ENCODE assay signal across 1 cellular context in genomic region chr11:61814242-61814957, GRCh38.
TF ChIP-seq lines count a peak whose summit lies in the region.

No MANE protein-coding gene starts in this region.

TF ChIP-seq in GM12878, 131 proteins besides CTCF, POLR2A, EP300 and RAD21:
- TF ChIP-seq ZBTB33 (IDR thresholded peaks at IDR 0.05): peak; percentile 61; the same call in 1 of the 2 replicates
- TF ChIP-seq MYC (IDR thresholded peaks at IDR 0.05; ENCODE audit: insufficient read depth, insufficient read length, insufficient replicate concordance, low read length, severe bottlenecking): no peak
- no peak for TF ChIP-seq ATF7 (IDR thresholded peaks at IDR 0.05; ENCODE audit: low read depth)
- TF ChIP-seq FOS (IDR thresholded peaks at IDR 0.05; ENCODE audit: borderline replicate concordance, extremely low read depth, insufficient read length): peak; percentile 8
- no peak for TF ChIP-seq FOXK2 (IDR thresholded peaks at IDR 0.05)
- no peak for TF ChIP-seq NR2C2 (IDR thresholded peaks at IDR 0.05; ENCODE audit: borderline replicate concordance, control insufficient read depth, insufficient read length, low read depth)
- no peak for TF ChIP-seq MEF2A (IDR thresholded peaks at IDR 0.05; ENCODE audit: insufficient read depth, low read depth, low read length)
- TF ChIP-seq MLLT1 (IDR thresholded peaks at IDR 0.05): peak; percentile 81
- TF ChIP-seq MYB (IDR thresholded peaks at IDR 0.05; ENCODE audit: borderline replicate concordance, low read depth, low read length): no peak
- TF ChIP-seq IKZF1 (conservative IDR thresholded peaks at IDR 0.05): no peak
- TF ChIP-seq SKIL (IDR thresholded peaks at IDR 0.05; ENCODE audit: low read depth, poor library complexity, severe bottlenecking): no peak
- TF ChIP-seq SMAD5 (IDR thresholded peaks at IDR 0.05; ENCODE audit: low read depth): peak; percentile 12; the same call in 1 of the 2 replicates
- no peak for TF ChIP-seq IKZF2 (IDR thresholded peaks at IDR 0.05)
- TF ChIP-seq ZNF217 (IDR thresholded peaks at IDR 0.05): no peak
- peak; percentile 46 for TF ChIP-seq SP1 (IDR thresholded peaks at IDR 0.05; ENCODE audit: low read depth, low read length)
- TF ChIP-seq CEBPZ (IDR thresholded peaks at IDR 0.05; ENCODE audit: low read depth, low read length): no peak
